16 cellular contexts compared by ENCODE assay signal in genomic region chr9:91157891-91158660, GRCh38.
"Had no signal": no experiment of that assay in that cellular context is flagged by ENCODE, and none has a peak within 500 bp of the region (broad histone marks: within the 10 kb centered on the region; RNA-seq: fewer than 3 reads in every experiment).

No MANE protein-coding gene starts in this region.

- ATAC-seq: left lung, SK-N-SH treated with all-trans-retinoic acid at 6 μM for 48 hours, T-cell had no signal

- H3K9me3 Mint-ChIP-seq: activated naive CD4-positive, alpha-beta T cell treated with anti-CD3 and anti-CD28 coated beads for 36 hours; central memory CD8-positive, alpha-beta T cell; neural crest cell; T-cell had no signal

- H3K27me3 ChIP-seq: ascending aorta, left lung, right atrium auricular region had no signal

- H3K9me3 ChIP-seq: ascending aorta, prostate gland, right atrium auricular region, thoracic aorta had no signal

- H3K27me3 Mint-ChIP-seq: central memory CD8-positive, alpha-beta T cell; T-cell had no signal

- H3K36me3 Mint-ChIP-seq: T-cell had no signal

- H3K4me1 ChIP-seq: prostate gland had no signal

- H3K4me3 ChIP-seq: ascending aorta, left lung, prostate gland, right atrium auricular region, thoracic aorta had no signal

- DNase-seq: activated CD4-positive, CD25-positive, alpha-beta regulatory T cell treated with anti-CD3 and anti-CD28 coated beads, Interleukin-2, amount 50 U/mL, for 72 hours; activated naive CD4-positive, alpha-beta T cell treated with anti-CD3 and anti-CD28 coated beads for 36 hours; activated T-cell treated with anti-CD3 and anti-CD28 coated beads for 4 hours; effector CD4-positive, alpha-beta T cell; hypothalamus; kidney; left lung; T-cell had no signal

- H3K4me3 Mint-ChIP-seq: activated naive CD4-positive, alpha-beta T cell treated with anti-CD3 and anti-CD28 coated beads for 36 hours; central memory CD8-positive, alpha-beta T cell; neural crest cell; T-cell had no signal

- H3K27ac ChIP-seq: ascending aorta, left lung, prostate gland, right atrium auricular region, thoracic aorta, VCaP had no signal

- H3K36me3 ChIP-seq: ascending aorta, left lung, prostate gland, right atrium auricular region, thoracic aorta had no signal

- H3K27ac Mint-ChIP-seq: activated naive CD4-positive, alpha-beta T cell treated with anti-CD3 and anti-CD28 coated beads for 36 hours; T-cell had no signal
